ENCODE assay signal across 1 cellular context in genomic region chr2:234463626-234464290, GRCh38.
TF ChIP-seq lines count a peak whose summit lies in the region.

No MANE protein-coding gene starts in this region.

TF ChIP-seq in HEK293, 187 proteins besides CTCF, POLR2A, EP300 and RAD21 (continued from another document):
- TF ChIP-seq ZNF561 (tag by site-specific recombination; IDR thresholded peaks at IDR 0.05; ENCODE audit: borderline replicate concordance) (peak; percentile 96), HIC1 (tag by site-specific recombination; IDR thresholded peaks at IDR 0.05) (peak; percentile 59), ZNF639 (tag by site-specific recombination; IDR thresholded peaks at IDR 0.05) (0 out of 2 replicates have a peak, but pooled peaks have one; percentile 43), SETDB1 (IDR thresholded peaks at IDR 0.05; ENCODE audit: insufficient read length, low read length) (no peak), PRDM6 (tag by site-specific recombination; IDR thresholded peaks at IDR 0.05) (peak; percentile 55), ZNF600 (tag by site-specific recombination; IDR thresholded peaks at IDR 0.05) (peak; percentile 72), ZNF274 (IDR thresholded peaks at IDR 0.05; ENCODE audit: low read length) (no peak), ZNF274 (tag by site-specific recombination; IDR thresholded peaks at IDR 0.05; ENCODE audit: borderline replicate concordance) (no peak), ZNF366 (tag by site-specific recombination; conservative IDR thresholded peaks at IDR 0.05) (0 out of 2 replicates have a peak, but pooled peaks have one; percentile 34), OSR2 (tag by site-specific recombination; IDR thresholded peaks at IDR 0.05) (peak; percentile 60), KLF7 (tag by site-specific recombination; IDR thresholded peaks at IDR 0.05; ENCODE audit: borderline replicate concordance) (no peak), KLF1 (tag by site-specific recombination; IDR thresholded peaks at IDR 0.05) (0 out of 2 replicates have a peak, but pooled peaks have one; percentile 16), ZBTB21 (tag by site-specific recombination; IDR thresholded peaks at IDR 0.05) (peak; percentile 35; the same call in 1 of the 2 replicates), ZXDB (tag by site-specific recombination; IDR thresholded peaks at IDR 0.05) (0 out of 2 replicates have a peak, but pooled peaks have one; percentile 13), ZNF660 (tag by site-specific recombination; IDR thresholded peaks at IDR 0.05) (0 out of 2 replicates have a peak, but pooled peaks have one; percentile 15), ZEB2 (tag by site-specific recombination; IDR thresholded peaks at IDR 0.05) (0 out of 2 replicates have a peak, but pooled peaks have one; percentile 17), ZIC2 (tag by site-specific recombination; IDR thresholded peaks at IDR 0.05) (0 out of 2 replicates have a peak, but pooled peaks have one; percentile 21), ZNF335 (tag by site-specific recombination; conservative IDR thresholded peaks at IDR 0.05) (0 out of 2 replicates have a peak, but pooled peaks have one; percentile 23), ZNF26 (tag by site-specific recombination; IDR thresholded peaks at IDR 0.05) (no peak), ZNF670 (tag by site-specific recombination; IDR thresholded peaks at IDR 0.05; ENCODE audit: low read depth) (no peak), ZFP37 (tag by site-specific recombination; IDR thresholded peaks at IDR 0.05) (0 out of 2 replicates have a peak, but pooled peaks have one; percentile 18)
